ENCODE assay signal across 12 cellular contexts in the genomic region with DNA sequence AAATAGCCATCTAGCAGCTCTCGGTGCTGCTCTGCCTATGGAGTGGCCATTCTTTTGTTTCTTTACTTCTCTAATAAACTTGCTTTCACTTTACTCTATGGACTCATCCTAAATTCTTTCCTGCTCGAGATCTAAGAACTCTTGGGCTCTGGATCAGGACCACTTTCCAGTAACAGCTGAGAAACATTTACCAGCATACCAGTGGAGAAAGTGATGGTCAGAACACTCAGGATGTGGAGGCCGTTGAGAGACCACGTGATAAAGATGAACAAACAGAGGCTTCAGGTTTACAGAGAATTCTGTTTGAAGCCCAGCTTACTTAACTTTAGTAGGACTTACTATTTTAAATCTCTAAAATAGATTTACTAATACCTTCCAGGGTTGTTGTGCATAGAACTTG. TPM values are rescaled to one million over a fixed set of nuclear protein-coding genes. Genes with fewer than 3 reads are reported as not detected.
DNase-seq lines count a peak whose midpoint lies in the region; ATAC-seq and TF ChIP-seq lines count a peak whose summit lies in the region.
"Had no signal": no experiment of that assay in that cellular context is flagged by ENCODE, and none has a peak within 500 bp of the region (broad histone marks: within the 10 kb centered on the region; RNA-seq: fewer than 3 reads in every experiment).

No MANE protein-coding gene starts in this region.

- H3K27me3 ChIP-seq in smooth muscle cell (ENCODE audit: low read depth) = no peaks in the 10 kb centered on the region

- peaks cover 51% of the 10 kb centered on the region for H3K4me1 Mint-ChIP-seq in activated CD4-positive, alpha-beta T cell treated with anti-CD3 and anti-CD28 coated beads, Interleukin-2, amount 10 ng/mL, durations not matched to agents 24 days and 14 days
- peaks cover 77% of the 10 kb centered on the region for H3K4me1 Mint-ChIP-seq in dendritic cell treated with granulocyte-macrophage colony-stimulating factor and Interleukin-4, amounts not matched to agents 40 ng/mL and 50 ng/mL, for 4 days (ENCODE audit: low read depth)

- no peaks in the 10 kb centered on the region for H3K9me3 ChIP-seq in smooth muscle cell (replicated peaks; ENCODE audit: low read depth)

- H3K4me3 Mint-ChIP-seq in activated CD4-positive, alpha-beta T cell treated with anti-CD3 and anti-CD28 coated beads, Interleukin-2, amount 10 ng/mL, durations not matched to agents 24 days and 14 days = peak overlapping the region; percentile 68
- peak overlapping the region; percentile 36 for H3K4me3 Mint-ChIP-seq in dendritic cell treated with granulocyte-macrophage colony-stimulating factor and Interleukin-4, amounts not matched to agents 40 ng/mL and 50 ng/mL, for 4 days

- no peak overlapping the region for H3K9ac ChIP-seq in smooth muscle cell (ENCODE audit: low read depth)

- intact Hi-C loops in activated CD4-positive, alpha-beta T cell treated with anti-CD3 and anti-CD28 coated beads, Interleukin-2, amount 10 ng/mL, durations not matched to agents 24 days and 14 days (cut with micrococcal nuclease) = loop anchor here (5.0 kb wide), 1 partner anchor 343 kb away; no protein-coding TSS in a partner anchor
- intact Hi-C loops in dendritic cell treated with granulocyte-macrophage colony-stimulating factor and Interleukin-4, amounts not matched to agents 40 ng/mL and 50 ng/mL, for 4 days (cut with micrococcal nuclease) = loop anchor here (10.0 kb wide), 1 partner anchor 244 kb away; a partner anchor contains a TSS

- no peak overlapping the region for H2AFZ ChIP-seq in smooth muscle cell (ENCODE audit: low read depth)

- peaks cover 2% of the 10 kb centered on the region for H3K27me3 Mint-ChIP-seq in activated CD4-positive, alpha-beta T cell treated with anti-CD3 and anti-CD28 coated beads, Interleukin-2, amount 10 ng/mL, durations not matched to agents 24 days and 14 days
- H3K27me3 Mint-ChIP-seq in dendritic cell treated with granulocyte-macrophage colony-stimulating factor and Interleukin-4, amounts not matched to agents 40 ng/mL and 50 ng/mL, for 4 days = no peaks in the 10 kb centered on the region

- H3K9me3 Mint-ChIP-seq in activated CD4-positive, alpha-beta T cell treated with anti-CD3 and anti-CD28 coated beads, Interleukin-2, amount 10 ng/mL, durations not matched to agents 24 days and 14 days = peaks cover 4% of the 10 kb centered on the region
- no peaks in the 10 kb centered on the region for H3K9me3 Mint-ChIP-seq in dendritic cell treated with granulocyte-macrophage colony-stimulating factor and Interleukin-4, amounts not matched to agents 40 ng/mL and 50 ng/mL, for 4 days

- H3K27ac ChIP-seq in smooth muscle cell (ENCODE audit: low read depth) = no peak overlapping the region

- ATAC-seq in GM21576 (IDR thresholded peaks at IDR 0.05; ENCODE audit: unreplicated experiment) = no peak

- TF ChIP-seq CTCF in smooth muscle cell (IDR thresholded peaks at IDR 0.05; ENCODE audit: borderline replicate concordance, insufficient read depth, poor library complexity, severe bottlenecking) = no peak

- peak overlapping the region; percentile 94 for H3K27ac Mint-ChIP-seq in activated CD4-positive, alpha-beta T cell treated with anti-CD3 and anti-CD28 coated beads, Interleukin-2, amount 10 ng/mL, durations not matched to agents 24 days and 14 days
- H3K27ac Mint-ChIP-seq in dendritic cell treated with granulocyte-macrophage colony-stimulating factor and Interleukin-4, amounts not matched to agents 40 ng/mL and 50 ng/mL, for 4 days = peak overlapping the region; percentile 99

- DNase-seq in activated CD4-positive, alpha-beta T cell treated with anti-CD3 and anti-CD28 coated beads, Interleukin-2, amount 10 ng/mL, durations not matched to agents 24 days and 14 days = no peak
- DNase-seq in activated CD4-positive, alpha-beta T cell treated with anti-CD3 and anti-CD28 coated beads for 48 hours = no peak
- DNase-seq in LHCN-M2 (ENCODE audit: low read depth) (peak; percentile 19), smooth muscle cell (lab: John Stamatoyannopoulos, UW; ENCODE audit: unreplicated experiment) (no peak), NCI-H146 treated with DMSO at 0.1 percent for 48 hours (lab: John Stamatoyannopoulos, UW; ENCODE audit: unreplicated experiment) (no peak), activated gamma-delta T cell (lab: John Stamatoyannopoulos, UW) (no peak)
- DNase-seq: activated effector memory CD4-positive, alpha-beta T cell treated with Interleukin-2 at 50 U/mL for 16 hours; midbrain; NCI-H187 treated with DMSO at 0.1 percent for 48 hours; NCI-H526 treated with DMSO at 0.1 percent for 48 hours had no signal

- no peak overlapping the region for H3K4me3 ChIP-seq in smooth muscle cell

- no peaks in the 10 kb centered on the region for H3F3A ChIP-seq in smooth muscle cell (ENCODE audit: low read depth)

- peaks cover 2% of the 10 kb centered on the region for H3K36me3 Mint-ChIP-seq in activated CD4-positive, alpha-beta T cell treated with anti-CD3 and anti-CD28 coated beads, Interleukin-2, amount 10 ng/mL, durations not matched to agents 24 days and 14 days (ENCODE audit: low read depth)
- peaks cover 21% of the 10 kb centered on the region for H3K36me3 Mint-ChIP-seq in dendritic cell treated with granulocyte-macrophage colony-stimulating factor and Interleukin-4, amounts not matched to agents 40 ng/mL and 50 ng/mL, for 4 days (ENCODE audit: low read depth)

- no peaks in the 10 kb centered on the region for H3K4me1 ChIP-seq in smooth muscle cell (ENCODE audit: low read depth)

- H4K20me1 ChIP-seq in smooth muscle cell (ENCODE audit: low read depth) = no peaks in the 10 kb centered on the region

- WGBS in smooth muscle cell (ENCODE audit: low lambda C conversion rate) = 75% methylated on average over 4 of the region's 4 CpGs

- H3K4me2 ChIP-seq in smooth muscle cell = peak overlapping the region; percentile 21

- H3K36me3 ChIP-seq in smooth muscle cell (ENCODE audit: low read depth) = no peaks in the 10 kb centered on the region

- no peaks in the 10 kb centered on the region for H3K79me2 ChIP-seq in smooth muscle cell (ENCODE audit: low read depth)

RNA-seq across cellular contexts. Expression of a gene that starts 57.0 kb away (rescaled TPM):
- 59.1 and 60.9 TPM in 2 replicates for total RNA-seq in activated CD4-positive, alpha-beta T cell treated with anti-CD3 and anti-CD28 coated beads, Interleukin-2, amount 10 ng/mL, durations not matched to agents 24 days and 14 days
- total RNA-seq in LHCN-M2 (2014; rRNA removed) (2.6 and 5.6 TPM in 2 replicates), smooth muscle cell (20.0 and 24.3 TPM in 2 replicates)
- 3.8 TPM for polyA plus RNA-seq in LHCN-M2 (2012)
- 3.7 and 7.5 TPM in 2 replicates for polyA plus RNA-seq in smooth muscle cell
